ENCODE assay signal across 10 cellular contexts in the genomic region with DNA sequence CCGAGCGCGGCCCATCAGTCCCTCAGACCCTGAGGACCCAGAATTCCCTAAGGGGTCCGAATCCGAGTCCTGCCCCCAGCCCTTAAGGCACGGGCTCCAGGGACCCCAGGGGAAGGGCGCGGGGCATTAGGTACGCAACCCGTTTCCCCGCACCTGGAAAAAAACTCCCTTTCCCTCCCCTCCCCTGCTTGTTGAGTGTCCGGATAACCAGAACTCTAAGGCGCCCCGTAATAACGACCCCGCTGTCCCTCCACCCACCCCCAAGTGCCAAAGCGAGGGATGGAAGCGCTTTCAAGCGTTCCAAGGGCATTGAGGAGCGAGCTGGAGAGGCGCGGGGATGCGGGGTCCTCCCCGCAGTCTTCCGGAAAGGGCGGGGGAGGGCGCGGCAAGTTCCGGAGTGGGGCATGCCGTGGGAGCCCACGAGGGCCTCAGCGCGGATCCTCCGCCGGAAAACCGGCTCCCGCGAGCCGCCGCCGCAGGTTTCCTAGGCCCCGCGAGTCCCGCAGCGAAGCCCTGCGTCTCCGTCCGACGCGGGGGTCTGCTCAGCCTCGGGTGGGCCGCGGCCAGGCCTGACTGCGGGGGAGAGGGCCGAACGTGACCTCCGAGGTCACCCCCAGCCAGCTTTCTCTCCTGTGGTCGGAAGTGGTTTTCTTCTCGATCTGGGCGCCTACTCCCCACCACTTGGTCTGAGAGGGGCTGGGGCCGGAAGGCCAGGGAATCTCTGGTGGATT. TPM values are rescaled to one million over a fixed set of nuclear protein-coding genes. Genes with fewer than 3 reads are reported as not detected.
A peak's percentile ranks its signal among the peaks of the same experiment; 100 is the strongest.
DNase-seq lines count a peak whose midpoint lies in the region; ATAC-seq and TF ChIP-seq lines count a peak whose summit lies in the region.
"Had no signal": no experiment of that assay in that cellular context is flagged by ENCODE, and none has a peak within 500 bp of the region (broad histone marks: within the 10 kb centered on the region; RNA-seq: fewer than 3 reads in every experiment).

No MANE protein-coding gene starts in this region.

- H3K27ac Mint-ChIP-seq in activated CD8-positive, alpha-beta T cell treated with anti-CD3 and anti-CD28 coated beads, Interleukin-2, amount 10 ng/mL, durations not matched to agents 7 days and 5 days = peak overlapping the region; percentile 39
- no peak overlapping the region for H3K27ac Mint-ChIP-seq in activated CD8-positive, alpha-beta T cell treated with anti-CD3 and anti-CD28 coated beads for 36 hours
- no peak overlapping the region for H3K27ac Mint-ChIP-seq in dendritic cell treated with granulocyte-macrophage colony-stimulating factor and Interleukin-4, amounts not matched to agents 40 ng/mL and 50 ng/mL, for 4 days
- H3K27ac Mint-ChIP-seq: CD4-positive, CD25-positive, alpha-beta regulatory T cell had no signal

- no peak for TF ChIP-seq CTCF in activated CD8-positive, alpha-beta T cell treated with anti-CD3 and anti-CD28 coated beads for 36 hours (IDR thresholded peaks at IDR 0.05)
- no peak for TF ChIP-seq CTCF in thoracic aorta (IDR thresholded peaks at IDR 0.05)

- H3K4me3 ChIP-seq in mesodermal cell (ENCODE audit: extremely low read depth, insufficient read depth, low read length, poor library complexity, severe bottlenecking) (peak overlapping the region; percentile 97), thoracic aorta (peak overlapping the region; percentile 97)

- WGBS in mesodermal cell (ENCODE audit: insufficient coverage in 2 of 2), 2 experiments = 3 to 5% methylated on average over 45 to 57 of the region's 61 CpGs

- H3K36me3 ChIP-seq in mesodermal cell (ENCODE audit: control insufficient read depth, insufficient read depth, low read length) = peaks cover 3% of the 10 kb centered on the region
- H3K36me3 ChIP-seq in thoracic aorta = no peaks in the 10 kb centered on the region

- POLR2A ChIA-PET in activated CD8-positive, alpha-beta T cell treated with anti-CD3 and anti-CD28 coated beads, Interleukin-2, amount 10 ng/mL, durations not matched to agents 7 days and 5 days (lab: Charles Lee) = no interaction called here
- POLR2A ChIA-PET in activated CD8-positive, alpha-beta T cell treated with anti-CD3 and anti-CD28 coated beads for 36 hours (lab: Charles Lee) = no interaction called here

- no peaks in the 10 kb centered on the region for H3K36me3 Mint-ChIP-seq in activated CD8-positive, alpha-beta T cell treated with anti-CD3 and anti-CD28 coated beads, Interleukin-2, amount 10 ng/mL, durations not matched to agents 7 days and 5 days (ENCODE audit: low read depth)
- no peaks in the 10 kb centered on the region for H3K36me3 Mint-ChIP-seq in activated CD8-positive, alpha-beta T cell treated with anti-CD3 and anti-CD28 coated beads for 36 hours (ENCODE audit: low read depth)
- no peaks in the 10 kb centered on the region for H3K36me3 Mint-ChIP-seq in dendritic cell treated with granulocyte-macrophage colony-stimulating factor and Interleukin-4, amounts not matched to agents 40 ng/mL and 50 ng/mL, for 4 days (ENCODE audit: low read depth)
- H3K36me3 Mint-ChIP-seq: CD4-positive, CD25-positive, alpha-beta regulatory T cell had no signal

- H3K4me3 Mint-ChIP-seq in activated CD8-positive, alpha-beta T cell treated with anti-CD3 and anti-CD28 coated beads, Interleukin-2, amount 10 ng/mL, durations not matched to agents 7 days and 5 days = no peak overlapping the region
- H3K4me3 Mint-ChIP-seq in activated CD8-positive, alpha-beta T cell treated with anti-CD3 and anti-CD28 coated beads for 36 hours = no peak overlapping the region
- H3K4me3 Mint-ChIP-seq in dendritic cell treated with granulocyte-macrophage colony-stimulating factor and Interleukin-4, amounts not matched to agents 40 ng/mL and 50 ng/mL, for 4 days = peak overlapping the region; percentile 42

- DNase-seq in activated CD8-positive, alpha-beta T cell treated with anti-CD3 and anti-CD28 coated beads, Interleukin-2, amount 10 ng/mL, durations not matched to agents 7 days and 5 days = no peak
- DNase-seq in activated CD8-positive, alpha-beta T cell treated with anti-CD3 and anti-CD28 coated beads for 36 hours = no peak
- no peak for DNase-seq in thoracic aorta (ENCODE audit: low spot score)
- no peak for DNase-seq in activated CD8-positive, alpha-beta memory T cell treated with anti-CD3 and anti-CD28 coated beads for 24 hours
- no peak for DNase-seq in NCI-H1105 (lab: John Stamatoyannopoulos, UW)
- DNase-seq: CD4-positive, CD25-positive, alpha-beta regulatory T cell; stimulated activated naive CD4-positive, alpha-beta T cell treated with Interleukin-2 at 50 U/mL for 16 hours had no signal

- peaks cover 68% of the 10 kb centered on the region for H3K27me3 Mint-ChIP-seq in activated CD8-positive, alpha-beta T cell treated with anti-CD3 and anti-CD28 coated beads, Interleukin-2, amount 10 ng/mL, durations not matched to agents 7 days and 5 days (ENCODE audit: low read depth)
- peaks cover 54% of the 10 kb centered on the region for H3K27me3 Mint-ChIP-seq in activated CD8-positive, alpha-beta T cell treated with anti-CD3 and anti-CD28 coated beads for 36 hours
- peaks cover 88% of the 10 kb centered on the region for H3K27me3 Mint-ChIP-seq in dendritic cell treated with granulocyte-macrophage colony-stimulating factor and Interleukin-4, amounts not matched to agents 40 ng/mL and 50 ng/mL, for 4 days

- H3K27me3 ChIP-seq in thoracic aorta (replicated peaks; ENCODE audit: insufficient read depth) = no peaks in the 10 kb centered on the region

- H3K9me3 ChIP-seq in mesodermal cell (ENCODE audit: control insufficient read depth, low read length) (no peaks in the 10 kb centered on the region), thoracic aorta (no peaks in the 10 kb centered on the region)

- H3K4me1 Mint-ChIP-seq in activated CD8-positive, alpha-beta T cell treated with anti-CD3 and anti-CD28 coated beads, Interleukin-2, amount 10 ng/mL, durations not matched to agents 7 days and 5 days (ENCODE audit: low read depth) = peaks cover 22% of the 10 kb centered on the region
- peaks cover 24% of the 10 kb centered on the region for H3K4me1 Mint-ChIP-seq in activated CD8-positive, alpha-beta T cell treated with anti-CD3 and anti-CD28 coated beads for 36 hours (ENCODE audit: low read depth)
- peaks cover 39% of the 10 kb centered on the region for H3K4me1 Mint-ChIP-seq in dendritic cell treated with granulocyte-macrophage colony-stimulating factor and Interleukin-4, amounts not matched to agents 40 ng/mL and 50 ng/mL, for 4 days (ENCODE audit: low read depth)

- peak overlapping the region; percentile 98 for H3K27ac ChIP-seq in mesodermal cell (ENCODE audit: low read depth, low read length, severe bottlenecking)
- H3K27ac ChIP-seq in thoracic aorta = peak overlapping the region in 1 of 2 donors; percentile 46

- intact Hi-C loops in activated CD8-positive, alpha-beta T cell treated with anti-CD3 and anti-CD28 coated beads for 36 hours (cut with micrococcal nuclease) = no loop called here
- intact Hi-C loops in dendritic cell treated with granulocyte-macrophage colony-stimulating factor and Interleukin-4, amounts not matched to agents 40 ng/mL and 50 ng/mL, for 4 days (cut with micrococcal nuclease) = loop anchor here (10.0 kb wide), 2 partner anchors 102 to 192 kb away; no protein-coding TSS in a partner anchor

- ATAC-seq in activated CD8-positive, alpha-beta T cell treated with anti-CD3 and anti-CD28 coated beads, Interleukin-2, amount 10 ng/mL, durations not matched to agents 7 days and 5 days = no peak
- no peak for ATAC-seq in activated CD8-positive, alpha-beta T cell treated with anti-CD3 and anti-CD28 coated beads for 36 hours
- ATAC-seq in thoracic aorta (ENCODE audit: insufficient number of reproducible peaks, low FRiP score, low read depth) = no peak
- ATAC-seq in HG03469 (IDR thresholded peaks at IDR 0.05; ENCODE audit: unreplicated experiment) = no peak

- no peaks in the 10 kb centered on the region for H3K9me3 Mint-ChIP-seq in activated CD8-positive, alpha-beta T cell treated with anti-CD3 and anti-CD28 coated beads, Interleukin-2, amount 10 ng/mL, durations not matched to agents 7 days and 5 days (ENCODE audit: insufficient read depth)
- H3K9me3 Mint-ChIP-seq in activated CD8-positive, alpha-beta T cell treated with anti-CD3 and anti-CD28 coated beads for 36 hours = no peaks in the 10 kb centered on the region
- no peaks in the 10 kb centered on the region for H3K9me3 Mint-ChIP-seq in dendritic cell treated with granulocyte-macrophage colony-stimulating factor and Interleukin-4, amounts not matched to agents 40 ng/mL and 50 ng/mL, for 4 days

- H3K4me1 ChIP-seq in mesodermal cell (ENCODE audit: control insufficient read depth, insufficient read depth, low read length, poor library complexity, severe bottlenecking) (peaks cover 25% of the 10 kb centered on the region), thoracic aorta (ENCODE audit: control insufficient read depth in 1 of 2, low read depth in 2 of 2) (peaks cover 32 to 47% of the 10 kb centered on the region in 2 donors)

- CTCF ChIA-PET in activated CD8-positive, alpha-beta T cell treated with anti-CD3 and anti-CD28 coated beads, Interleukin-2, amount 10 ng/mL, durations not matched to agents 7 days and 5 days (lab: Charles Lee) = no interaction called here
- CTCF ChIA-PET in activated CD8-positive, alpha-beta T cell treated with anti-CD3 and anti-CD28 coated beads for 36 hours (lab: Charles Lee) = no interaction called here

RNA-seq across cellular contexts. Expression of a gene that starts 3.9 kb away (rescaled TPM):
- total RNA-seq in activated CD8-positive, alpha-beta T cell treated with anti-CD3 and anti-CD28 coated beads, Interleukin-2, amount 10 ng/mL, durations not matched to agents 7 days and 5 days = under 1 TPM in 1 of 2 experiments, not detected in 1; 0.68 TPM
- 1 to 10 TPM; 2.8 to 3.3 TPM for total RNA-seq in activated CD8-positive, alpha-beta T cell treated with anti-CD3 and anti-CD28 coated beads for 36 hours
- 278 TPM for polyA plus RNA-seq in mesodermal cell (2013, experiment 1 of 2)
- polyA plus RNA-seq in mesodermal cell (2013, experiment 2 of 2) = 285 TPM
- 100 to 1,000 TPM; 109 to 142 TPM for total RNA-seq in thoracic aorta

RNA-seq across cellular contexts. Expression of a gene that starts 38.1 kb away (rescaled TPM):
- total RNA-seq in activated CD8-positive, alpha-beta T cell treated with anti-CD3 and anti-CD28 coated beads, Interleukin-2, amount 10 ng/mL, durations not matched to agents 7 days and 5 days = 10 to 100 TPM; 21.0 to 23.0 TPM
- 10 to 100 TPM; 14.9 to 15.9 TPM for total RNA-seq in activated CD8-positive, alpha-beta T cell treated with anti-CD3 and anti-CD28 coated beads for 36 hours
- polyA plus RNA-seq in mesodermal cell (2013, experiment 1 of 2) = 12.1 TPM
- 13.3 TPM for polyA plus RNA-seq in mesodermal cell (2013, experiment 2 of 2)
- 10 to 100 TPM; 23.6 to 43.5 TPM for total RNA-seq in thoracic aorta

Comparison
In these comparisons a context has a peak if more than half of its experiments do, and no peak if none do; other contexts are left out.
1. RNA of a gene that starts 3.9 kb away (total RNA-seq): 109 to 142 TPM in thoracic aorta; 2.8 to 3.3 TPM in activated CD8-positive, alpha-beta T cell treated with anti-CD3 and anti-CD28 coated beads for 36 hours and 0.68 TPM in activated CD8-positive, alpha-beta T cell treated with anti-CD3 and anti-CD28 coated beads, Interleukin-2, amount 10 ng/mL, durations not matched to agents 7 days and 5 days; every median in the first group is over 10 times any median in the second.